In the genomic region with DNA sequence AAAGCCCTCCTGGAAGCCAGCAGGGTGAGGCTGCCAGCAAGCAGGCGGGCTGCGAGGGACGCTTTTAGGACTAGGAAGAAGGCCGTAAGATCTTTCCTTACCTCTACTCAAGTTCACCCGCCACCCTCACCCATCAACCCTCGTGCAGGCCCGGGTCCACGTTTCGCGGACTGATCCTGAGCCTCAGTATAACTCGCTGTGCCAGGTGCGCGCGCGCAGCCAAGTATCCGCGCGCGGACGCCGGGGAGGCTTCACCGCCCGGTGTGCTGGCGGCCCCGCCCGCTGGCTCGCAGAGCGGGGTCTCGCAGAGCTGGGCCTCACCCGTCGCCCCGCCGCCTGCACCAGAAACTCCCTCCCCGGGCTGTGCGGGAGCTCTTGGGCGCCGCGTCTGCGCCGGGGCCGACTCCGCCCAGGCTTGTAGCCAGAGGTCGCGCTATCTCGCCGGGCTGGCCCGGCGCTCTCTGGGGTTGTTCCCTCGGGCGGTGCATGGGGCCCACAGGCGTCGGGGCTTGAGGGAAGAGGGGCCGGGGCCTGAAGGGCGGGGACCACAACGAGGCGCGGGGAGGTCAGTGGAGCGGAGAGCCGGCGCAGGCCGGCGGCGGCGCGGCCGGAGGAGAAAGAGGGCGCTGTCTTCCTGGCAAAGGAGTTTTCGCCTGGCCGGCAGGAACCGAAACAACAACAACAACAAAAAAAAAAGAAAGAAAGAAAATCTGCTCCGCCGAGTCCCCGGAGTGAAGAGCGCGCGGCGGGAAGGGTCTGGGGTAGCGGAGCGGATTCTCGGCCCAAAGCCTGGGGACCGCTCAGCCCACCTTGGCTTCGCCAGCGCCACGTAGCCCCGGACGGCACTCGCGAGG, we compare ENCODE assay signal across 1 cellular context.
TF ChIP-seq lines count a peak whose summit lies in the region.

No MANE protein-coding gene starts in this region.

TF ChIP-seq in HepG2, 621 proteins besides CTCF, POLR2A, EP300 and RAD21 (continued from another document and continues in another):
- TF ChIP-seq PRDM15 (CRISPR knock-in tag; IDR thresholded peaks at IDR 0.05), result 0 out of 2 replicates have a peak, but pooled peaks have one; percentile 41
- peak; percentile 23; the same call in 1 of the 2 replicates for TF ChIP-seq RARA (CRISPR knock-in tag; IDR thresholded peaks at IDR 0.05)
- no peak for TF ChIP-seq ZNF280D (CRISPR knock-in tag; IDR thresholded peaks at IDR 0.05)
- TF ChIP-seq, protein P1, sequence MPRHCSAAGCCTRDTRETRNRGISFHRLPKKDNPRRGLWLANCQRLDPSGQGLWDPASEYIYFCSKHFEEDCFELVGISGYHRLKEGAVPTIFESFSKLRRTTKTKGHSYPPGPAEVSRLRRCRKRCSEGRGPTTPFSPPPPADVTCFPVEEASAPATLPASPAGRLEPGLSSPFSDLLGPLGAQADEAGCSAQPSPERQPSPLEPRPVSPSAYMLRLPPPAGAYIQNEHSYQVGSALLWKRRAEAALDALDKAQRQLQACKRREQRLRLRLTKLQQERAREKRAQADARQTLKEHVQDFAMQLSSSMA (CRISPR knock-in tag; IDR thresholded peaks at IDR 0.05), result no peak
- TF ChIP-seq ZHX2 (IDR thresholded peaks at IDR 0.05; ENCODE audit: low read depth), result no peak
- TF ChIP-seq ZHX2 (CRISPR knock-in tag; IDR thresholded peaks at IDR 0.05; ENCODE audit: borderline replicate concordance), result peak; percentile 73; the same call in 1 of the 2 replicates
- no peak for TF ChIP-seq PCBP2 (optimal IDR thresholded peaks at IDR 0.05; ENCODE audit: low read depth, low read length, poor library complexity, severe bottlenecking)
- no peak; the same call in 1 of the 2 replicates for TF ChIP-seq ZNF607 (CRISPR knock-in tag; IDR thresholded peaks at IDR 0.05; ENCODE audit: borderline replicate concordance)
- TF ChIP-seq SOX5 (CRISPR knock-in tag; IDR thresholded peaks at IDR 0.05; ENCODE audit: borderline replicate concordance), result no peak
- no peak for TF ChIP-seq RBAK (CRISPR knock-in tag; IDR thresholded peaks at IDR 0.05)
- TF ChIP-seq POGZ (CRISPR knock-in tag; IDR thresholded peaks at IDR 0.05), result peak; percentile 74
- peak; percentile 69; the same call in 1 of the 2 replicates for TF ChIP-seq KMT2A (CRISPR knock-in tag; IDR thresholded peaks at IDR 0.05)
- TF ChIP-seq NR2F2 (IDR thresholded peaks at IDR 0.05; ENCODE audit: borderline replicate concordance, low read depth), result no peak
- TF ChIP-seq NCOA2 (CRISPR knock-in tag; IDR thresholded peaks at IDR 0.05), result no peak; the same call in 1 of the 2 replicates
- TF ChIP-seq, protein P2, sequence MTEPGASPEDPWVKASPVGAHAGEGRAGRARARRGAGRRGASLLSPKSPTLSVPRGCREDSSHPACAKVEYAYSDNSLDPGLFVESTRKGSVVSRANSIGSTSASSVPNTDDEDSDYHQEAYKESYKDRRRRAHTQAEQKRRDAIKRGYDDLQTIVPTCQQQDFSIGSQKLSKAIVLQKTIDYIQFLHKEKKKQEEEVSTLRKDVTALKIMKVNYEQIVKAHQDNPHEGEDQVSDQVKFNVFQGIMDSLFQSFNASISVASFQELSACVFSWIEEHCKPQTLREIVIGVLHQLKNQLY (CRISPR knock-in tag; IDR thresholded peaks at IDR 0.05), result no peak
- TF ChIP-seq PRPF4 (IDR thresholded peaks at IDR 0.05; ENCODE audit: low read depth, low read length, poor library complexity, severe bottlenecking), result no peak
- TF ChIP-seq ZNF558 (CRISPR knock-in tag; IDR thresholded peaks at IDR 0.05; ENCODE audit: borderline replicate concordance), result no peak
- TF ChIP-seq, protein P3, sequence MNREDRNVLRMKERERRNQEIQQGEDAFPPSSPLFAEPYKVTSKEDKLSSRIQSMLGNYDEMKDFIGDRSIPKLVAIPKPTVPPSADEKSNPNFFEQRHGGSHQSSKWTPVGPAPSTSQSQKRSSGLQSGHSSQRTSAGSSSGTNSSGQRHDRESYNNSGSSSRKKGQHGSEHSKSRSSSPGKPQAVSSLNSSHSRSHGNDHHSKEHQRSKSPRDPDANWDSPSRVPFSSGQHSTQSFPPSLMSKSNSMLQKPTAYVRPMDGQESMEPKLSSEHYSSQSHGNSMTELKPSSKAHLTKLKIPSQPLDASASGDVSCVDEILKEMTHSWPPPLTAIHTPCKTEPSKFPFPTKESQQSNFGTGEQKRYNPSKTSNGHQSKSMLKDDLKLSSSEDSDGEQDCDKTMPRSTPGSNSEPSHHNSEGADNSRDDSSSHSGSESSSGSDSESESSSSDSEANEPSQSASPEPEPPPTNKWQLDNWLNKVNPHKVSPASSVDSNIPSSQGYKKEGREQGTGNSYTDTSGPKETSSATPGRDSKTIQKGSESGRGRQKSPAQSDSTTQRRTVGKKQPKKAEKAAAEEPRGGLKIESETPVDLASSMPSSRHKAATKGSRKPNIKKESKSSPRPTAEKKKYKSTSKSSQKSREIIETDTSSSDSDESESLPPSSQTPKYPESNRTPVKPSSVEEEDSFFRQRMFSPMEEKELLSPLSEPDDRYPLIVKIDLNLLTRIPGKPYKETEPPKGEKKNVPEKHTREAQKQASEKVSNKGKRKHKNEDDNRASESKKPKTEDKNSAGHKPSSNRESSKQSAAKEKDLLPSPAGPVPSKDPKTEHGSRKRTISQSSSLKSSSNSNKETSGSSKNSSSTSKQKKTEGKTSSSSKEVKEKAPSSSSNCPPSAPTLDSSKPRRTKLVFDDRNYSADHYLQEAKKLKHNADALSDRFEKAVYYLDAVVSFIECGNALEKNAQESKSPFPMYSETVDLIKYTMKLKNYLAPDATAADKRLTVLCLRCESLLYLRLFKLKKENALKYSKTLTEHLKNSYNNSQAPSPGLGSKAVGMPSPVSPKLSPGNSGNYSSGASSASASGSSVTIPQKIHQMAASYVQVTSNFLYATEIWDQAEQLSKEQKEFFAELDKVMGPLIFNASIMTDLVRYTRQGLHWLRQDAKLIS (CRISPR knock-in tag; IDR thresholded peaks at IDR 0.05), result no peak
- TF ChIP-seq, protein P4, sequence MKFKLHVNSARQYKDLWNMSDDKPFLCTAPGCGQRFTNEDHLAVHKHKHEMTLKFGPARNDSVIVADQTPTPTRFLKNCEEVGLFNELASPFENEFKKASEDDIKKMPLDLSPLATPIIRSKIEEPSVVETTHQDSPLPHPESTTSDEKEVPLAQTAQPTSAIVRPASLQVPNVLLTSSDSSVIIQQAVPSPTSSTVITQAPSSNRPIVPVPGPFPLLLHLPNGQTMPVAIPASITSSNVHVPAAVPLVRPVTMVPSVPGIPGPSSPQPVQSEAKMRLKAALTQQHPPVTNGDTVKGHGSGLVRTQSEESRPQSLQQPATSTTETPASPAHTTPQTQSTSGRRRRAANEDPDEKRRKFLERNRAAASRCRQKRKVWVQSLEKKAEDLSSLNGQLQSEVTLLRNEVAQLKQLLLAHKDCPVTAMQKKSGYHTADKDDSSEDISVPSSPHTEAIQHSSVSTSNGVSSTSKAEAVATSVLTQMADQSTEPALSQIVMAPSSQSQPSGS (CRISPR knock-in tag; IDR thresholded peaks at IDR 0.05), result 0 out of 2 replicates have a peak, but pooled peaks have one; percentile 18
- no peak for TF ChIP-seq SP140L (CRISPR knock-in tag; IDR thresholded peaks at IDR 0.05; ENCODE audit: borderline replicate concordance)
- no peak for TF ChIP-seq PLRG1 (conservative IDR thresholded peaks at IDR 0.05)
- TF ChIP-seq TIGD3 (CRISPR knock-in tag; IDR thresholded peaks at IDR 0.05; ENCODE audit: borderline replicate concordance), result no peak
- peak; percentile 23; the same call in 1 of the 2 replicates for TF ChIP-seq FOXC1 (CRISPR knock-in tag; IDR thresholded peaks at IDR 0.05; ENCODE audit: borderline replicate concordance)
- TF ChIP-seq MAFK (conservative IDR thresholded peaks at IDR 0.05 in 1 of 2, IDR thresholded peaks at IDR 0.05 in 1 of 2; ENCODE audit: low read length in 2 of 2), result no peak
